Comparison of ENCODE assay signal across 26 cellular contexts in the genomic region with DNA sequence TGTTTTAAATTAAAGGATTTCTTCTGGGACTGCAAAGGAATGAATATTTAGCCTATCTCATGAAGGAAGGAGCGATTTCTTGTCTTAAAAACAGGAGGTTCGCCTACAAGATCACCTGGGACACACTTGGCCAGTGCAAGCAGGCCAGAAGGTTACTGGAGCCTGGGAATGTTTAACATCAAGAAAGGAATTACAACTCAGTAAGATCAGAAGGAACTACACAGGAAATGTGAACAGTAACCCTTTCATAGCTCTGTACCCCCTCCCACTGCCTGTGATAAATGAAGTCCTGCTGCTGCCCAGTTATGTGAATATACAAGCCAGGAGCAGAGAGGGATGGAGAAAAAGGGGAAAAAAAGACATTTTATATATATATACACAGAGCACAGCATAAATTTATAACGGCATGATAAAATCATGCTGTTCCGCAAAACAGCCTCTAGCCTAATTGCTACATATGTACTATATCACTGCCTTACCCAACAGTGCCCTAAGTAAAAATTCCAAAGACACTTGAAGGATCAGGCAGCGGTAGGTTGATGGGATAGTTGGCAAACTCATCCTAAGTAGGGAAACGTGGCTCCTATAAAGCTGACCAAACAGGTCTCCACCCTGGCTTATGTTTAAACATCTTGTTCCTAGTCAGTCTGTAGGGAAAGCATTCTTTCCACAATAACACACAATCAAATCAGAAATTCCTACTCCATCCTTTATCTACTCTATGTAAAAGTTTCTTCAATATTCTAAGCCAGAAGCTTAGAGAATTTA.
DNase-seq lines count a peak whose midpoint lies in the region; TF ChIP-seq lines count a peak whose summit lies in the region.
"Had no signal": no experiment of that assay in that cellular context is flagged by ENCODE, and none has a peak within 500 bp of the region (broad histone marks: within the 10 kb centered on the region; RNA-seq: fewer than 3 reads in every experiment).

No MANE protein-coding gene starts in this region.

- H3K27me3 Mint-ChIP-seq in neural crest cell (ENCODE audit: low read depth) (no peaks in the 10 kb centered on the region), type B pancreatic cell (no peaks in the 10 kb centered on the region)
- H3K27me3 Mint-ChIP-seq: naive B cell had no signal

- no peaks in the 10 kb centered on the region for H3K36me3 Mint-ChIP-seq in neural crest cell (ENCODE audit: low read depth)
- H3K36me3 Mint-ChIP-seq in type B pancreatic cell, result no peaks in the 10 kb centered on the region

- intact Hi-C loops in head of caudate nucleus (cut with DNase I) (no loop called here), uterus (cut with DNase I; ENCODE audit: low total_unique reads) (no loop called here)

- no peaks in the 10 kb centered on the region for H3K27me3 ChIP-seq in uterus
- H3K27me3 ChIP-seq: adrenal gland, Peyer's patch, upper lobe of left lung had no signal

- no peak overlapping the region for H3K27ac ChIP-seq in uterus
- H3K27ac ChIP-seq: adrenal gland, Peyer's patch, upper lobe of left lung had no signal

- DNase-seq in SK-MEL-5 (ENCODE audit: low read depth, low spot score), result peak; percentile 54
- peak; percentile 24 for DNase-seq in fibroblast of pulmonary artery (ENCODE audit: low read depth)
- no peak for DNase-seq in neural crest cell (ENCODE audit: low read depth, low spot score)
- DNase-seq in type B pancreatic cell (ENCODE audit: extremely low spot score, unreplicated experiment), result no peak
- DNase-seq in NCI-H1092 treated with DMSO at 0.1 percent for 48 hours (lab: John Stamatoyannopoulos, UW), result no peak
- no peak for DNase-seq in head of caudate nucleus
- DNase-seq in uterus, result no peak
- DNase-seq: activated CD4-positive, alpha-beta T cell treated with anti-CD3 and anti-CD28 coated beads, Interleukin-2, amount 50 U/mL, for 48 hours; activated effector memory CD4-positive, alpha-beta T cell treated with anti-CD3 and anti-CD28 coated beads, Interleukin-2, amount 50 U/mL, for 16 hours; adrenal gland; central memory CD4-positive, alpha-beta T cell; COR-L47; effector CD8-positive, alpha-beta T cell; hippocampal formation; Karpas-422; naive B cell; NCI-H1092; NCI-H2107; NCI-H510A; NK-92 treated with Interleukin-12 subunit alpha and Interleukin-12 subunit beta, amount 100 ng/mL, for 24 hours; Peyer's patch; posterior cingulate gyrus; stimulated activated CD4-positive, alpha-beta T cell treated with anti-CD3 and anti-CD28 coated beads, Interleukin-2, amount 100 ng/mL, for 48 hours; stimulated activated naive CD8-positive, alpha-beta T cell treated with anti-CD3 and anti-CD28 coated beads, Interleukin-15, Interleukin-2, amounts not matched to agents 100 U/mL and 50 U/mL, for 24 hours; upper lobe of left lung had no signal

- H3K4me1 Mint-ChIP-seq in neural crest cell (peaks cover 34% of the 10 kb centered on the region), type B pancreatic cell (ENCODE audit: unreplicated experiment) (peaks cover 8% of the 10 kb centered on the region)

- in situ Hi-C loops in SK-MEL-5 (cut with HindIII; ENCODE audit: low pct_unique_long_range_greater_than_20kb, low sequenced_read_pairs), result no loop called here

- H3K9me3 ChIP-seq in uterus, result no peaks in the 10 kb centered on the region
- H3K9me3 ChIP-seq: adrenal gland, Peyer's patch, upper lobe of left lung had no signal

- TF ChIP-seq POLR2A in uterus (IDR thresholded peaks at IDR 0.05), result no peak

- no peaks in the 10 kb centered on the region for H3K4me1 ChIP-seq in uterus
- H3K4me1 ChIP-seq: Peyer's patch had no signal

- H3K9me3 Mint-ChIP-seq in neural crest cell (no peaks in the 10 kb centered on the region), type B pancreatic cell (no peaks in the 10 kb centered on the region)

- peak overlapping the region; percentile 60 for H3K4me3 Mint-ChIP-seq in neural crest cell
- H3K4me3 Mint-ChIP-seq in type B pancreatic cell, result peak overlapping the region; percentile 63
- H3K4me3 Mint-ChIP-seq: naive B cell had no signal

- peak overlapping the region; percentile 98 for H3K27ac Mint-ChIP-seq in neural crest cell (ENCODE audit: unreplicated experiment)
- peak overlapping the region; percentile 37 for H3K27ac Mint-ChIP-seq in type B pancreatic cell

- H3K36me3 ChIP-seq in uterus, result no peaks in the 10 kb centered on the region
- H3K36me3 ChIP-seq: adrenal gland, Peyer's patch, upper lobe of left lung had no signal

- H3K4me3 ChIP-seq in fibroblast of pulmonary artery (replicated peaks; ENCODE audit: low read depth, low read length) (no peak overlapping the region), uterus (no peak overlapping the region)
- H3K4me3 ChIP-seq: adrenal gland, Peyer's patch, skin epidermis, upper lobe of left lung had no signal

- no peak for TF ChIP-seq CTCF in fibroblast of pulmonary artery (IDR thresholded peaks at IDR 0.05; ENCODE audit: low read length, missing control alignments)
- no peak for TF ChIP-seq CTCF in neural crest cell (conservative IDR thresholded peaks at IDR 0.05)
- no peak for TF ChIP-seq CTCF in type B pancreatic cell (conservative IDR thresholded peaks at IDR 0.05)
- no peak for TF ChIP-seq CTCF in uterus (IDR thresholded peaks at IDR 0.05)

Comparison
In these comparisons a context has a peak if more than half of its experiments do, and no peak if none do; other contexts are left out.
1. DNase-seq: peak in SK-MEL-5 (single experiment) and fibroblast of pulmonary artery (single experiment); none in neural crest cell (single experiment), type B pancreatic cell (single experiment), NCI-H1092 treated with DMSO at 0.1 percent for 48 hours (single experiment), head of caudate nucleus (0 of 42) and uterus (0 of 2).